21 cellular contexts compared by ENCODE assay signal in the genomic region with DNA sequence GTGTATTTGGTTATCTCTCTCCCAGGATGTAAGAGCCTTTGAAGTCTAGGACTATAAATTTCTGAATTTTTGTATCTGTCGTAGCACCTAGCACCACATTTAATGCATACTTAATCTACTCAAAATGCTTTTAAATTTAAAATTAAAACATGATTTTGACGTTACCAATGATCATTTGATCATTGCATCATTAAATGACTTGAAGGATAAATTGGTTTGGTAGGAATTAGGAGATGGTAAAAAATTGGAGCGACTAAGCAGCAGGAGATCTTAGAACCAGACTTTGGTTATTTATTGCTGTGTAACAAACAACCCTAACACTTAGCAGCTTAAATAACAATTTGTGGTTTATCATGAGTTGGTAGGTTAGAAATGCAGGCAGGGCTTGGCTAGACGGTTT.
A peak's percentile ranks its signal among the peaks of the same experiment; 100 is the strongest.
DNase-seq lines count a peak whose midpoint lies in the region; ATAC-seq, FAIRE-seq and TF ChIP-seq lines count a peak whose summit lies in the region.
"Had no signal": no experiment of that assay in that cellular context is flagged by ENCODE, and none has a peak within 500 bp of the region (broad histone marks: within the 10 kb centered on the region; RNA-seq: fewer than 3 reads in every experiment).

No MANE protein-coding gene starts in this region.

- H2BK15ac ChIP-seq in mesendoderm (replicated peaks; ENCODE audit: low read depth) = no peak overlapping the region

- H3K27ac Mint-ChIP-seq in Caco-2 (ENCODE audit: unreplicated experiment) = peak overlapping the region; percentile 50
- H3K27ac Mint-ChIP-seq in endodermal cell = peak overlapping the region; percentile 97
- H3K27ac Mint-ChIP-seq: B cell; CD4-positive, alpha-beta T cell; CD8-positive, alpha-beta T cell had no signal

- peak overlapping the region; percentile 32 for H3K18ac ChIP-seq in mesendoderm (ENCODE audit: low read length)

- H3K9me3 ChIP-seq in Caco-2 (peaks cover 6% of the 10 kb centered on the region; the same call in 1 of the 2 replicates), HUES6 (ENCODE audit: control insufficient read depth, insufficient read depth, low read depth, low read length) (peaks cover 18% of the 10 kb centered on the region), endodermal cell (ENCODE audit: control insufficient read depth, low read length) (peaks cover 43% of the 10 kb centered on the region), small intestine (ENCODE audit: control insufficient read depth, low read depth) (no peaks in the 10 kb centered on the region)
- H3K9me3 ChIP-seq: A549 had no signal

- no peak for ATAC-seq in GM18520 (IDR thresholded peaks at IDR 0.05; ENCODE audit: unreplicated experiment)
- no peak for ATAC-seq in HG03039 (IDR thresholded peaks at IDR 0.05; ENCODE audit: unreplicated experiment)
- ATAC-seq: A549; CD8-positive, alpha-beta T cell had no signal

- H3K9ac ChIP-seq in HUES6 (ENCODE audit: low read length) (peak overlapping the region; percentile 13), endodermal cell (ENCODE audit: extremely low read depth, low read length, poor library complexity, severe bottlenecking) (no peak overlapping the region), mesendoderm (ENCODE audit: low read length) (no peak overlapping the region)
- H3K9ac ChIP-seq: BLaER1 treated with 17β-estradiol and CSF1 and Interleukin-3, amounts not matched to agents 10 nM and 100 nM had no signal

- H3K4me1 Mint-ChIP-seq in Caco-2 (ENCODE audit: low read depth, unreplicated experiment) (peaks cover 36% of the 10 kb centered on the region), endodermal cell (peaks cover 24% of the 10 kb centered on the region)
- H3K4me1 Mint-ChIP-seq: B cell had no signal

- H3K79me2 ChIP-seq in mesendoderm (ENCODE audit: control insufficient read depth, insufficient read depth, low read length) = no peaks in the 10 kb centered on the region

- H3K27ac ChIP-seq in HUES6 (ENCODE audit: low read depth, low read length) (peak overlapping the region; percentile 42; the same call in 1 of the 2 replicates), endodermal cell (ENCODE audit: low read depth, low read length) (no peak overlapping the region), mesendoderm (ENCODE audit: low read depth, low read length) (peak overlapping the region; percentile 66), small intestine (ENCODE audit: low read depth in 1 of 2, low read length in 1 of 2) (no peak overlapping the region)
- H3K27ac ChIP-seq: 22Rv1; A549; BLaER1 treated with 17β-estradiol and CSF1 and Interleukin-3, amounts not matched to agents 10 nM and 100 nM; C4-2B had no signal

- H3K4ac ChIP-seq in mesendoderm (ENCODE audit: low read depth, low read length) = no peak overlapping the region

- TF ChIP-seq CTCF in Caco-2 (IDR thresholded peaks at IDR 0.05; ENCODE audit: insufficient read depth in 1 of 2, low read depth in 1 of 2, low read length in 1 of 2, severe bottlenecking in 1 of 2, unreplicated experiment in 1 of 2) = no peak
- no peak for TF ChIP-seq CTCF in endodermal cell (conservative IDR thresholded peaks at IDR 0.05)

- no peaks in the 10 kb centered on the region for H3K36me3 ChIP-seq in Caco-2 (ENCODE audit: control insufficient read depth, insufficient read depth, low read length)
- H3K36me3 ChIP-seq in HUES6 (ENCODE audit: control insufficient read depth, insufficient read depth, low read length) = no peaks in the 10 kb centered on the region
- no peaks in the 10 kb centered on the region for H3K36me3 ChIP-seq in endodermal cell (ENCODE audit: control insufficient read depth, insufficient read depth, low read length)
- H3K36me3 ChIP-seq in mesendoderm (ENCODE audit: control insufficient read depth, insufficient read depth, low read length) = no peaks in the 10 kb centered on the region
- no peaks in the 10 kb centered on the region for H3K36me3 ChIP-seq in small intestine (ENCODE audit: control insufficient read depth in 2 of 2, insufficient read depth in 2 of 2, low read length in 2 of 2)

- H3K9me3 Mint-ChIP-seq in Caco-2 (ENCODE audit: unreplicated experiment) (peaks cover 34% of the 10 kb centered on the region), endodermal cell (peaks cover 42% of the 10 kb centered on the region)
- H3K9me3 Mint-ChIP-seq: CD4-positive, alpha-beta T cell had no signal

- BruUV-seq in Caco-2 (replicated peaks; lab: Mats Ljungman, UMichigan) = no TSS peak

- DNase-seq in Caco-2 (no peak), endodermal cell (no peak), mesendoderm (peak; percentile 13), islet precursor cell (no peak), small intestine (no peak)
- DNase-seq: AML-193; CD4-positive, alpha-beta T cell; CD8-positive, alpha-beta T cell; DMS 273 treated with DMSO at 0.1 percent for 48 hours; DMS79 treated with DMSO at 0.1 percent for 48 hours; GF-D8 had no signal

- H3K36me3 Mint-ChIP-seq in Caco-2 (ENCODE audit: insufficient read depth, unreplicated experiment) = no peaks in the 10 kb centered on the region
- H3K36me3 Mint-ChIP-seq in endodermal cell (ENCODE audit: low read depth) = peaks cover 9% of the 10 kb centered on the region
- H3K36me3 Mint-ChIP-seq: CD8-positive, alpha-beta T cell had no signal

- CTCF ChIA-PET in Caco-2 (lab: Charles Lee) = no interaction called here

- H3K79me1 ChIP-seq in mesendoderm (ENCODE audit: low read length) = no peaks in the 10 kb centered on the region

- H3K4me3 Mint-ChIP-seq in Caco-2 (ENCODE audit: unreplicated experiment) = peak overlapping the region; percentile 8
- H3K4me3 Mint-ChIP-seq in endodermal cell = no peak overlapping the region
- H3K4me3 Mint-ChIP-seq: B cell; CD4-positive, alpha-beta T cell; CD8-positive, alpha-beta T cell had no signal

- H4K5ac ChIP-seq in mesendoderm (ENCODE audit: low read length) = no peak overlapping the region

- no peak overlapping the region for H2AK5ac ChIP-seq in mesendoderm (ENCODE audit: low read length)

- H3K27me3 ChIP-seq in Caco-2 (replicated peaks; ENCODE audit: control insufficient read depth, insufficient read depth, low read length) = no peaks in the 10 kb centered on the region
- H3K27me3 ChIP-seq in HUES6 (ENCODE audit: control insufficient read depth, insufficient read depth, low read length) = no peaks in the 10 kb centered on the region
- H3K27me3 ChIP-seq in endodermal cell (ENCODE audit: control insufficient read depth, insufficient read depth, low read length, poor library complexity, severe bottlenecking) = no peaks in the 10 kb centered on the region
- H3K27me3 ChIP-seq in mesendoderm (ENCODE audit: insufficient read depth, low read length, poor library complexity) = no peaks in the 10 kb centered on the region
- H3K27me3 ChIP-seq in small intestine (ENCODE audit: control insufficient read depth in 2 of 2, insufficient read depth in 2 of 2, low read length in 2 of 2) = no peaks in the 10 kb centered on the region
- H3K27me3 ChIP-seq: BLaER1 treated with 17β-estradiol and CSF1 and Interleukin-3, amounts not matched to agents 10 nM and 100 nM had no signal

- H4K8ac ChIP-seq in mesendoderm (ENCODE audit: low read depth, low read length) = no peak overlapping the region

- no peak for FAIRE-seq in small intestine (lab: Jason Lieb, UNC)
- FAIRE-seq: A549, G401.6, GM12891 had no signal

- intact Hi-C loops in Caco-2 (cut with micrococcal nuclease; ENCODE audit: unreplicated experiment) = loop anchor here (1.0 to 2.0 kb wide), 2 partner anchors 10 to 26 kb away; no protein-coding TSS in a partner anchor

- H3K4me3 ChIP-seq in Caco-2 (ENCODE audit: low read depth, low read length) (no peak overlapping the region), HUES6 (ENCODE audit: low read depth, low read length) (no peak overlapping the region), endodermal cell (ENCODE audit: low read length) (peak overlapping the region; percentile 53), mesendoderm (ENCODE audit: low read length) (no peak overlapping the region), small intestine (ENCODE audit: low read depth in 1 of 2, low read length in 2 of 2) (no peak overlapping the region)
- H3K4me3 ChIP-seq: A549; BLaER1 treated with 17β-estradiol and CSF1 and Interleukin-3, amounts not matched to agents 10 nM and 100 nM had no signal

- no peak overlapping the region for H3K56ac ChIP-seq in mesendoderm (ENCODE audit: low read length)

- H3K4me2 ChIP-seq in mesendoderm (ENCODE audit: low read length) = no peak overlapping the region
- H3K4me2 ChIP-seq: A549; BLaER1 treated with 17β-estradiol and CSF1 and Interleukin-3, amounts not matched to agents 10 nM and 100 nM had no signal

- H2BK120ac ChIP-seq in mesendoderm (ENCODE audit: low read depth, low read length) = no peak overlapping the region

- H3K27me3 Mint-ChIP-seq in Caco-2 (ENCODE audit: insufficient read depth, unreplicated experiment) (no peaks in the 10 kb centered on the region), endodermal cell (ENCODE audit: insufficient read depth) (no peaks in the 10 kb centered on the region)
- H3K27me3 Mint-ChIP-seq: B cell had no signal

- WGBS in endodermal cell (ENCODE audit: insufficient coverage in 1 of 2, insufficient read length in 1 of 2), 2 experiments = 95% methylated on average over 4 of the region's 4 CpGs; no CpG with 5 or more reads in 1 of the 2 experiments
- WGBS in mesendoderm (ENCODE audit: extremely low coverage, insufficient coverage, low lambda C conversion rate) = 100% methylated on average over 1 of the region's 4 CpGs
- 71 to 89% (median 75%) methylated on average over 4 of the region's 4 CpGs for WGBS in small intestine, 3 donors

- POLR2A ChIA-PET in Caco-2 (lab: Charles Lee) = no interaction called here

- H2BK5ac ChIP-seq in mesendoderm (ENCODE audit: low read length) = peak overlapping the region; percentile 87

- H3K23ac ChIP-seq in mesendoderm (ENCODE audit: low read length) = no peak overlapping the region

- H3K4me1 ChIP-seq in Caco-2 (peaks cover 20% of the 10 kb centered on the region), HUES6 (ENCODE audit: control insufficient read depth, insufficient read depth, low read length) (peaks cover 17% of the 10 kb centered on the region; the same call in 1 of the 2 replicates), endodermal cell (ENCODE audit: control insufficient read depth, insufficient read depth, low read length) (peaks cover 13% of the 10 kb centered on the region), mesendoderm (ENCODE audit: control insufficient read depth, low read depth, low read length) (no peaks in the 10 kb centered on the region), small intestine (ENCODE audit: control insufficient read depth in 2 of 2, insufficient read depth in 1 of 2, low read depth in 1 of 2, low read length in 1 of 2) (no peaks in the 10 kb centered on the region)
- H3K4me1 ChIP-seq: A549; BLaER1 treated with 17β-estradiol and CSF1 and Interleukin-3, amounts not matched to agents 10 nM and 100 nM had no signal

Comparison
In these comparisons a context has a peak if more than half of its experiments do, and no peak if none do; other contexts are left out.
1. H3K27ac ChIP-seq: peak in HUES6 (single experiment) and mesendoderm (single experiment); none in endodermal cell (single experiment) and small intestine (0 of 2).